Comparison of ENCODE assay signal across 1 cellular context in genomic region chr2:67048314-67048713, GRCh38.
TF ChIP-seq lines count a peak whose summit lies in the region.

No MANE protein-coding gene starts in this region.

TF ChIP-seq in GM23338, 12 proteins besides CTCF, POLR2A, EP300 and RAD21 (continued from another document):
- TF ChIP-seq REST (IDR thresholded peaks at IDR 0.05; ENCODE audit: unreplicated experiment) (no peak), ZNF114 (CRISPR knock-in tag; IDR thresholded peaks at IDR 0.05) (no peak), STAT1 (IDR thresholded peaks at IDR 0.05; ENCODE audit: unreplicated experiment) (no peak), EZH2 (IDR thresholded peaks at IDR 0.05; ENCODE audit: low read depth, unreplicated experiment) (no peak)
